9 cellular contexts compared by ENCODE assay signal in genomic region chr7:85184599-85185354, GRCh38. TPM values are rescaled to one million over a fixed set of nuclear protein-coding genes. Genes with fewer than 3 reads are reported as not detected.
DNase-seq lines count a peak whose midpoint lies in the region; ATAC-seq and TF ChIP-seq lines count a peak whose summit lies in the region.
"Had no signal": no experiment of that assay in that cellular context is flagged by ENCODE, and none has a peak within 500 bp of the region (broad histone marks: within the 10 kb centered on the region; RNA-seq: fewer than 3 reads in every experiment).

No MANE protein-coding gene starts in this region.

- TF ChIP-seq CTCF in cardiac muscle cell (IDR thresholded peaks at IDR 0.05; ENCODE audit: low read depth, low read length) = no peak
- TF ChIP-seq CTCF in endodermal cell (conservative IDR thresholded peaks at IDR 0.05) = no peak

- peak overlapping the region; percentile 72 for H3K4me3 Mint-ChIP-seq in endodermal cell
- no peak overlapping the region for H3K4me3 Mint-ChIP-seq in activated T-helper 17 cell treated with anti-CD3 and anti-CD28 coated beads, Interleukin-2, amount 50 U/mL, for 72 hours

- H3K27ac Mint-ChIP-seq in endodermal cell = no peak overlapping the region
- no peak overlapping the region for H3K27ac Mint-ChIP-seq in activated T-helper 17 cell treated with anti-CD3 and anti-CD28 coated beads, Interleukin-2, amount 50 U/mL, for 72 hours
- H3K27ac Mint-ChIP-seq in activated naive CD4-positive, alpha-beta T cell treated with anti-CD3 and anti-CD28 coated beads, Interleukin-2, amount 50 U/mL, for 72 hours = no peak overlapping the region
- H3K27ac Mint-ChIP-seq: T-cell had no signal

- H3K36me3 Mint-ChIP-seq in endodermal cell (ENCODE audit: low read depth) = peaks cover 5% of the 10 kb centered on the region
- no peaks in the 10 kb centered on the region for H3K36me3 Mint-ChIP-seq in activated T-helper 17 cell treated with anti-CD3 and anti-CD28 coated beads, Interleukin-2, amount 50 U/mL, for 72 hours (ENCODE audit: low read depth)
- peaks cover 8 to 9% of the 10 kb centered on the region in 2 donors for H3K36me3 Mint-ChIP-seq in activated naive CD4-positive, alpha-beta T cell treated with anti-CD3 and anti-CD28 coated beads, Interleukin-2, amount 50 U/mL, for 72 hours
- H3K36me3 Mint-ChIP-seq: T-cell had no signal

- ATAC-seq in HG02610 (IDR thresholded peaks at IDR 0.05; ENCODE audit: unreplicated experiment) = no peak
- no peak for ATAC-seq in activated T-helper 17 cell treated with anti-CD3 and anti-CD28 coated beads, Interleukin-2, amount 50 U/mL, for 72 hours (replicated peaks)
- ATAC-seq in activated naive CD4-positive, alpha-beta T cell treated with anti-CD3 and anti-CD28 coated beads, Interleukin-2, amount 50 U/mL, for 72 hours = no peak
- ATAC-seq: T-cell had no signal

- H3K9ac ChIP-seq in endodermal cell (ENCODE audit: extremely low read depth, low read length, poor library complexity, severe bottlenecking) (no peak overlapping the region), mucosa of stomach (ENCODE audit: low read length) (peak overlapping the region; percentile 31)

- intact Hi-C loops in cardiac septum (cut with DNase I) = loop anchor here (5.0 kb wide), 1 partner anchor 142 kb away; no protein-coding TSS in a partner anchor

- H3K4me1 ChIP-seq in cardiac muscle cell (ENCODE audit: low read depth) = peaks cover 3% of the 10 kb centered on the region
- H3K4me1 ChIP-seq in endodermal cell (ENCODE audit: control insufficient read depth, insufficient read depth, low read length) = peaks cover 4% of the 10 kb centered on the region
- peaks cover 5% of the 10 kb centered on the region for H3K4me1 ChIP-seq in mucosa of stomach (ENCODE audit: control insufficient read depth, insufficient read depth, low read length)

- H3K27ac ChIP-seq in cardiac muscle cell (no peak overlapping the region), endodermal cell (ENCODE audit: low read depth, low read length) (no peak overlapping the region)

- H3K27me3 Mint-ChIP-seq in endodermal cell (ENCODE audit: insufficient read depth) = peaks cover 48% of the 10 kb centered on the region
- peaks cover 13% of the 10 kb centered on the region for H3K27me3 Mint-ChIP-seq in activated T-helper 17 cell treated with anti-CD3 and anti-CD28 coated beads, Interleukin-2, amount 50 U/mL, for 72 hours

- DNase-seq in cardiac muscle cell (ENCODE audit: low read depth in 1 of 2, low spot score in 1 of 2) (peak; percentile 26 to 73), cardiac septum (ENCODE audit: low spot score) (no peak), endodermal cell (peak; percentile 63), HUDEP-2 (lab: John Stamatoyannopoulos, UW; ENCODE audit: unreplicated experiment in 76 of 76) (no peak)
- no peak for DNase-seq in activated naive CD4-positive, alpha-beta T cell treated with anti-CD3 and anti-CD28 coated beads, Interleukin-2, amount 50 U/mL, for 72 hours (ENCODE audit: low spot score in 2 of 2)
- DNase-seq: T-cell had no signal

- H3K9me3 Mint-ChIP-seq in endodermal cell = peaks cover 5% of the 10 kb centered on the region
- peaks cover 15% of the 10 kb centered on the region for H3K9me3 Mint-ChIP-seq in activated T-helper 17 cell treated with anti-CD3 and anti-CD28 coated beads, Interleukin-2, amount 50 U/mL, for 72 hours
- peaks cover 3 to 10% of the 10 kb centered on the region in 2 donors for H3K9me3 Mint-ChIP-seq in activated naive CD4-positive, alpha-beta T cell treated with anti-CD3 and anti-CD28 coated beads, Interleukin-2, amount 50 U/mL, for 72 hours

- WGBS in endodermal cell (ENCODE audit: insufficient coverage in 1 of 2, insufficient read length in 1 of 2), 2 experiments = 51 to 100% methylated on average over 1 to 18 of the region's 18 CpGs

- H3K4me3 ChIP-seq in cardiac muscle cell = peak overlapping the region; percentile 66
- H3K4me3 ChIP-seq in endodermal cell (ENCODE audit: low read length) = peak overlapping the region; percentile 92
- no peak overlapping the region for H3K4me3 ChIP-seq in mucosa of stomach (ENCODE audit: low read length)

- no peaks in the 10 kb centered on the region for H3K36me3 ChIP-seq in cardiac muscle cell
- H3K36me3 ChIP-seq in endodermal cell (ENCODE audit: control insufficient read depth, insufficient read depth, low read length) = peaks cover 4% of the 10 kb centered on the region
- no peaks in the 10 kb centered on the region for H3K36me3 ChIP-seq in mucosa of stomach (ENCODE audit: control insufficient read depth, insufficient read depth, low read length)

- H3K9me3 ChIP-seq in cardiac muscle cell (ENCODE audit: low read depth) (no peaks in the 10 kb centered on the region), endodermal cell (ENCODE audit: control insufficient read depth, low read length) (peaks cover 12% of the 10 kb centered on the region), mucosa of stomach (ENCODE audit: control insufficient read depth, low read length) (no peaks in the 10 kb centered on the region)

- H3K27me3 ChIP-seq in cardiac muscle cell = peaks cover 54% of the 10 kb centered on the region
- peaks cover 25% of the 10 kb centered on the region for H3K27me3 ChIP-seq in endodermal cell (ENCODE audit: control insufficient read depth, insufficient read depth, low read length, poor library complexity, severe bottlenecking)
- peaks cover 33% of the 10 kb centered on the region for H3K27me3 ChIP-seq in mucosa of stomach (ENCODE audit: control insufficient read depth, insufficient read depth, low read length)

- peaks cover 13% of the 10 kb centered on the region for H3K4me1 Mint-ChIP-seq in endodermal cell
- H3K4me1 Mint-ChIP-seq in activated T-helper 17 cell treated with anti-CD3 and anti-CD28 coated beads, Interleukin-2, amount 50 U/mL, for 72 hours = no peaks in the 10 kb centered on the region

RNA-seq across cellular contexts. Expression of gene SEMA3D, which starts 2.1 kb away (rescaled TPM):
- 3.7 and 6.2 TPM in 2 replicates for total RNA-seq in cardiac muscle cell
- polyA plus RNA-seq in cardiac muscle cell = 2.1 and 3.5 TPM in 2 replicates
- total RNA-seq in cardiac septum = 1.9 TPM
- total RNA-seq in endodermal cell = 10 to 100 TPM in 1 of 2 donors, 1 to 10 TPM in 1; 6.5 to 13.9 TPM
- 6.7 TPM for polyA plus RNA-seq in endodermal cell (2013, experiment 1 of 2)
- 7.4 TPM for polyA plus RNA-seq in endodermal cell (2013, experiment 2 of 2)
- not detected for total RNA-seq in activated T-helper 17 cell treated with anti-CD3 and anti-CD28 coated beads, Interleukin-2, amount 50 U/mL, for 72 hours
- total RNA-seq in activated naive CD4-positive, alpha-beta T cell treated with anti-CD3 and anti-CD28 coated beads, Interleukin-2, amount 50 U/mL, for 72 hours = not detected

Comparison
In these comparisons a context has a peak if more than half of its experiments do, and no peak if none do; other contexts are left out.
1. DNase-seq: peak in cardiac muscle cell (2 of 2) and endodermal cell (single experiment); none in cardiac septum (single experiment), HUDEP-2 (0 of 76) and activated naive CD4-positive, alpha-beta T cell treated with anti-CD3 and anti-CD28 coated beads, Interleukin-2, amount 50 U/mL, for 72 hours (0 of 2).